ENCODE assay signal across 23 cellular contexts in genomic region chr1:47951545-47952235, GRCh38. TPM values are rescaled to one million over a fixed set of nuclear protein-coding genes. Genes with fewer than 3 reads are reported as not detected.
DNase-seq lines count a peak whose midpoint lies in the region; ATAC-seq and TF ChIP-seq lines count a peak whose summit lies in the region.
"Had no signal": no experiment of that assay in that cellular context is flagged by ENCODE, and none has a peak within 500 bp of the region (broad histone marks: within the 10 kb centered on the region; RNA-seq: fewer than 3 reads in every experiment).

No MANE protein-coding gene starts in this region.

- in situ Hi-C loops in Panc1 (cut with HindIII; ENCODE audit: low pct_unique_long_range_greater_than_20kb, low sequenced_read_pairs), result no loop called here

- DNase-seq in DMS 273 (lab: John Stamatoyannopoulos, UW; ENCODE audit: unreplicated experiment) (peak; percentile 19), DMS 273 treated with DMSO at 0.1 percent for 48 hours (lab: John Stamatoyannopoulos, UW) (no peak), Panc1 (ENCODE audit: low read depth, low spot score) (no peak), epithelial cell of proximal tubule (ENCODE audit: low read depth) (no peak), neural progenitor cell (ENCODE audit: low spot score) (no peak), posterior vena cava (ENCODE audit: low spot score) (no peak), smooth muscle cell (lab: John Stamatoyannopoulos, UW; ENCODE audit: unreplicated experiment) (no peak)
- DNase-seq: activated CD4-positive, alpha-beta T cell treated with anti-CD3 and anti-CD28 coated beads, Interleukin-2, amount 50 U/mL, for 48 hours; BE2C; Caco-2; erythroblast; KBM-7; left colon; NCI-H1048; NCI-H1930; NCI-H2227 treated with DMSO at 0.1 percent for 48 hours; NCI-H748 treated with DMSO at 0.1 percent for 48 hours; stimulated activated CD4-positive, alpha-beta T cell treated with anti-CD3 and anti-CD28 coated beads, Interleukin-4, amount 100 ng/mL, for 4 hours had no signal

- H3K4me3 ChIP-seq in Panc1 (ENCODE audit: low read depth in 2 of 2, low read length in 2 of 2) (no peak overlapping the region), epithelial cell of proximal tubule (ENCODE audit: low read depth, low read length) (no peak overlapping the region), neural progenitor cell (no peak overlapping the region), smooth muscle cell (no peak overlapping the region)
- H3K4me3 ChIP-seq: SK-N-MC had no signal

- BruUV-seq in Panc1 (replicated peaks; lab: Mats Ljungman, UMichigan), result no TSS peak

- no peak overlapping the region for H3K9ac ChIP-seq in neural progenitor cell
- H3K9ac ChIP-seq in smooth muscle cell (ENCODE audit: low read depth), result no peak overlapping the region

- peaks cover 3% of the 10 kb centered on the region for H3K36me3 Mint-ChIP-seq in neural progenitor cell

- peaks cover 8% of the 10 kb centered on the region for H3K9me3 Mint-ChIP-seq in neural progenitor cell

- H3K4me1 ChIP-seq in Panc1 (ENCODE audit: control insufficient read depth, insufficient read depth, low read length) (no peaks in the 10 kb centered on the region), neural progenitor cell (no peaks in the 10 kb centered on the region), smooth muscle cell (ENCODE audit: low read depth) (no peaks in the 10 kb centered on the region)
- H3K4me1 ChIP-seq: BE2C had no signal

- H3K9me3 ChIP-seq in Panc1 (ENCODE audit: control insufficient read depth, insufficient read depth, low read depth, low read length), result no peaks in the 10 kb centered on the region
- H3K9me3 ChIP-seq in neural progenitor cell (ENCODE audit: low read depth), result no peaks in the 10 kb centered on the region
- no peaks in the 10 kb centered on the region for H3K9me3 ChIP-seq in smooth muscle cell (replicated peaks; ENCODE audit: low read depth)
- H3K9me3 ChIP-seq: BE2C, Caco-2, neutrophil had no signal

- no peak overlapping the region for H3K4me2 ChIP-seq in neural progenitor cell
- no peak overlapping the region for H3K4me2 ChIP-seq in smooth muscle cell

- CTCF ChIA-PET in Panc1 (lab: Charles Lee), result interaction anchor here (0.5 kb wide), 1 partner anchor 283 kb away, joined by 3 read pairs; no protein-coding TSS in a partner anchor

- H3K27ac Mint-ChIP-seq in neural progenitor cell, result no peak overlapping the region

- no peaks in the 10 kb centered on the region for H3K36me3 ChIP-seq in Panc1 (ENCODE audit: control insufficient read depth, insufficient read depth, low read length)
- H3K36me3 ChIP-seq in neural progenitor cell, result no peaks in the 10 kb centered on the region
- no peaks in the 10 kb centered on the region for H3K36me3 ChIP-seq in smooth muscle cell (ENCODE audit: low read depth)
- H3K36me3 ChIP-seq: BE2C, neutrophil had no signal

- intact Hi-C loops in Panc1 (cut with micrococcal nuclease; ENCODE audit: unreplicated experiment) (no loop called here), posterior vena cava (cut with DNase I) (no loop called here)

- H3K4me1 Mint-ChIP-seq in neural progenitor cell, result peaks cover 21% of the 10 kb centered on the region

- H3K27me3 ChIP-seq in Panc1 (ENCODE audit: control insufficient read depth, insufficient read depth, low read length) (no peaks in the 10 kb centered on the region), neural progenitor cell (no peaks in the 10 kb centered on the region), smooth muscle cell (ENCODE audit: low read depth) (no peaks in the 10 kb centered on the region)
- H3K27me3 ChIP-seq: BE2C, neutrophil had no signal

- TF ChIP-seq CTCF in Panc1 (IDR thresholded peaks at IDR 0.05), result peak; percentile 19; the same call in 1 of the 2 replicates
- TF ChIP-seq CTCF in epithelial cell of proximal tubule (conservative IDR thresholded peaks at IDR 0.05; ENCODE audit: low read depth, low read length), result peak; percentile 32
- TF ChIP-seq CTCF in neural progenitor cell (IDR thresholded peaks at IDR 0.05), result peak; percentile 7
- no peak for TF ChIP-seq CTCF in smooth muscle cell (IDR thresholded peaks at IDR 0.05; ENCODE audit: borderline replicate concordance, insufficient read depth, poor library complexity, severe bottlenecking)

- ATAC-seq in Panc1, result no peak
- ATAC-seq in esophagus mucosa, result no peak
- ATAC-seq: left colon had no signal

- no peak overlapping the region for H3K27ac ChIP-seq in Panc1 (ENCODE audit: low read length)
- H3K27ac ChIP-seq in neural progenitor cell, result no peak overlapping the region
- H3K27ac ChIP-seq in smooth muscle cell (ENCODE audit: low read depth), result no peak overlapping the region
- H3K27ac ChIP-seq: 22Rv1, neutrophil, SK-N-MC had no signal

- H3K79me2 ChIP-seq in neural progenitor cell (ENCODE audit: low read depth) (no peaks in the 10 kb centered on the region), smooth muscle cell (ENCODE audit: low read depth) (no peaks in the 10 kb centered on the region)

- 76% methylated on average over 6 of the region's 6 CpGs for WGBS in smooth muscle cell (ENCODE audit: low lambda C conversion rate)

- H3F3A ChIP-seq in neural progenitor cell (ENCODE audit: low read depth) (no peaks in the 10 kb centered on the region), smooth muscle cell (ENCODE audit: low read depth) (no peaks in the 10 kb centered on the region)

- POLR2A ChIA-PET in Panc1 (lab: Charles Lee), result no interaction called here

- H3K4me3 Mint-ChIP-seq in neural progenitor cell, result no peak overlapping the region

- H2AFZ ChIP-seq in neural progenitor cell (replicated peaks) (no peak overlapping the region), smooth muscle cell (ENCODE audit: low read depth) (no peak overlapping the region)

- H3K27me3 Mint-ChIP-seq in neural progenitor cell (ENCODE audit: insufficient read depth, low read depth), result peaks cover 3% of the 10 kb centered on the region

- H4K20me1 ChIP-seq in neural progenitor cell (ENCODE audit: low read depth) (no peaks in the 10 kb centered on the region), smooth muscle cell (ENCODE audit: low read depth) (peaks cover 36% of the 10 kb centered on the region)

RNA-seq across cellular contexts. Expression of gene TRABD2B, which starts 45.5 kb away (rescaled TPM):
- total RNA-seq in Panc1 (2021; ENCODE audit: unreplicated experiment) (not detected), epithelial cell of proximal tubule (0.14 and 0.46 TPM in 2 replicates), neural progenitor cell (ENCODE audit: low replicate concordance) (0.09 and 0.34 TPM in 2 replicates), posterior vena cava (10 to 100 TPM; 10.5 to 16.4 TPM), smooth muscle cell (0.81 and 0.94 TPM in 2 replicates), esophagus mucosa (0.64 TPM)
- not detected for polyA plus RNA-seq in Panc1 (2012; ENCODE audit: insufficient read length)
- polyA plus RNA-seq in smooth muscle cell, result 4.8 and 4.9 TPM in 2 replicates
- total RNA-seq: T-helper 2 cell treated with Interferon-gamma antibody and Interleukin-4, amounts not matched to agents 100 ng/mL and 5 ng/mL, for 36 hours had no signal
